ENCODE assay signal across 8 cellular contexts in genomic region chr22:17772963-17773605, GRCh38. TPM values are rescaled to one million over a fixed set of nuclear protein-coding genes. Genes with fewer than 3 reads are reported as not detected.
DNase-seq lines count a peak whose midpoint lies in the region; TF ChIP-seq lines count a peak whose summit lies in the region.

No MANE protein-coding gene starts in this region.

- H3K27ac Mint-ChIP-seq in endodermal cell, result peak overlapping the region; percentile 68
- no peak overlapping the region for H3K27ac Mint-ChIP-seq in nephron

- H3K4me2 ChIP-seq in OCI-LY7 (ENCODE audit: low read length), result peak overlapping the region; percentile 81

- in situ Hi-C loops in ACHN (cut with HindIII; ENCODE audit: low pct_ligation_motif_present, low pct_unique_long_range_greater_than_20kb, low sequenced_read_pairs), result no loop called here

- H3K9me3 Mint-ChIP-seq in endodermal cell (no peaks in the 10 kb centered on the region), nephron (no peaks in the 10 kb centered on the region)

- H4K20me1 ChIP-seq in OCI-LY7 (ENCODE audit: insufficient read depth, low read length), result peaks cover 20% of the 10 kb centered on the region

- H3K27ac ChIP-seq in OCI-LY7 (ENCODE audit: low read depth, low read length, poor library complexity, severe bottlenecking), result peak overlapping the region; percentile 79
- no peak overlapping the region for H3K27ac ChIP-seq in endodermal cell (ENCODE audit: low read depth, low read length)

- CTCF ChIA-PET in OCI-LY7 (lab: Charles Lee; ENCODE audit: unreplicated experiment), result interaction anchor here (0.5 to 2.0 kb wide), 4 partner anchors 23 to 57 kb away, joined by 3 to 6 read pairs (median 4); no protein-coding TSS in a partner anchor

- H3K4me3 Mint-ChIP-seq in endodermal cell (peak overlapping the region; percentile 63), nephron (peak overlapping the region; percentile 78 to 83 (median 82))

- intact Hi-C loops in OCI-LY7 (cut with micrococcal nuclease; ENCODE audit: unreplicated experiment), result loop anchor here (1.0 to 10.0 kb wide), 3 partner anchors 31 to 294 kb away; partner anchors contain the start of gene BCL2L13

- H3K4me1 Mint-ChIP-seq in endodermal cell (peaks cover 5% of the 10 kb centered on the region), nephron (peaks cover 7% of the 10 kb centered on the region)

- TF ChIP-seq CTCF in OCI-LY7 (conservative IDR thresholded peaks at IDR 0.05; ENCODE audit: low read length) (no peak), endodermal cell (conservative IDR thresholded peaks at IDR 0.05) (no peak), nephron (IDR thresholded peaks at IDR 0.05; ENCODE audit: unreplicated experiment in 3 of 3) (no peak)

- H2AFZ ChIP-seq in OCI-LY7 (ENCODE audit: low read length), result no peak overlapping the region

- 68 to 70% methylated on average over 4 to 18 of the region's 18 CpGs for WGBS in endodermal cell (ENCODE audit: insufficient coverage in 1 of 2, insufficient read length in 1 of 2), 2 experiments

- H3K9me3 ChIP-seq in ES-I3 (ENCODE audit: control insufficient read depth, insufficient read depth, low read length) (no peaks in the 10 kb centered on the region), OCI-LY7 (ENCODE audit: low read length) (no peaks in the 10 kb centered on the region), endodermal cell (ENCODE audit: control insufficient read depth, low read length) (no peaks in the 10 kb centered on the region)

- H3K36me3 Mint-ChIP-seq in endodermal cell (ENCODE audit: low read depth) (no peaks in the 10 kb centered on the region), nephron (ENCODE audit: low read depth) (no peaks in the 10 kb centered on the region)

- H3K36me3 ChIP-seq in ES-I3 (ENCODE audit: insufficient read depth, low read length) (no peaks in the 10 kb centered on the region), OCI-LY7 (ENCODE audit: insufficient read depth, low read length) (0 out of 2 replicates have a peak, but pooled peaks cover 5% of the 10 kb centered on the region), endodermal cell (ENCODE audit: control insufficient read depth, insufficient read depth, low read length) (no peaks in the 10 kb centered on the region)

- H3K4me3 ChIP-seq in OCI-LY7 (ENCODE audit: low read depth, low read length, poor library complexity, severe bottlenecking), result peak overlapping the region; percentile 75
- peak overlapping the region; percentile 79 for H3K4me3 ChIP-seq in endodermal cell (ENCODE audit: low read length)

- no peaks in the 10 kb centered on the region for H3K9me2 ChIP-seq in OCI-LY7 (ENCODE audit: insufficient read depth, low read length)

- H3K27me3 ChIP-seq in endodermal cell (ENCODE audit: control insufficient read depth, insufficient read depth, low read length, poor library complexity, severe bottlenecking), result peaks cover 11% of the 10 kb centered on the region

- H3K4me1 ChIP-seq in ES-I3 (ENCODE audit: insufficient read depth, low read length) (peaks cover 12% of the 10 kb centered on the region; the same call in 1 of the 2 replicates), OCI-LY7 (ENCODE audit: insufficient read depth, low read length, poor library complexity, severe bottlenecking) (peaks cover 50% of the 10 kb centered on the region), endodermal cell (ENCODE audit: control insufficient read depth, insufficient read depth, low read length) (no peaks in the 10 kb centered on the region)

- H3K79me2 ChIP-seq in OCI-LY7 (ENCODE audit: insufficient read depth, low read depth, low read length), result peaks cover 50% of the 10 kb centered on the region; the same call in 1 of the 2 replicates

- no TSS peak for BruUV-seq in OCI-LY7 (replicated peaks; lab: Mats Ljungman, UMichigan)

- POLR2A ChIA-PET in OCI-LY7 (lab: Charles Lee), result interaction anchor here (0.8 to 2.5 kb wide), 2 partner anchors 12 to 24 kb away, joined by 3 to 8 read pairs; no protein-coding TSS in a partner anchor

- H3K9ac ChIP-seq in ES-I3 (ENCODE audit: low read depth, low read length) (peak overlapping the region; percentile 71), endodermal cell (ENCODE audit: extremely low read depth, low read length, poor library complexity, severe bottlenecking) (no peak overlapping the region)

- DNase-seq in OCI-LY7 (ENCODE audit: low spot score) (no peak), endodermal cell (peak; percentile 61), ACHN (no peak), hippocampal formation (lab: John Stamatoyannopoulos, UW) (no peak)
- DNase-seq in stimulated activated CD4-positive, alpha-beta T cell treated with anti-CD3 and anti-CD28 coated beads, Interleukin-15, amount 100 ng/mL, for 24 hours, result no peak
- no peak for DNase-seq in effector CD4-positive, alpha-beta T cell

- peaks cover 20% of the 10 kb centered on the region for H3K27me3 Mint-ChIP-seq in endodermal cell (ENCODE audit: insufficient read depth)
- H3K27me3 Mint-ChIP-seq in nephron (ENCODE audit: low read depth), result peaks cover 26% of the 10 kb centered on the region

RNA-seq across cellular contexts. Expression of gene BID, which starts 1.2 kb away (rescaled TPM):
- total RNA-seq in OCI-LY7 (2014; rRNA removed; shearing (Covaris generic)), result 59.9 and 87.8 TPM in 2 replicates
- total RNA-seq in OCI-LY7 (2022) (51.9 and 60.3 TPM in 2 replicates), endodermal cell (10 to 100 TPM; 20.1 to 24.4 TPM)
- polyA plus RNA-seq in endodermal cell (2013, experiment 1 of 2), result 22.8 TPM
- polyA plus RNA-seq in endodermal cell (2013, experiment 2 of 2), result 19.1 TPM
